Comparison of ENCODE assay signal across 1 cellular context in the genomic region with DNA sequence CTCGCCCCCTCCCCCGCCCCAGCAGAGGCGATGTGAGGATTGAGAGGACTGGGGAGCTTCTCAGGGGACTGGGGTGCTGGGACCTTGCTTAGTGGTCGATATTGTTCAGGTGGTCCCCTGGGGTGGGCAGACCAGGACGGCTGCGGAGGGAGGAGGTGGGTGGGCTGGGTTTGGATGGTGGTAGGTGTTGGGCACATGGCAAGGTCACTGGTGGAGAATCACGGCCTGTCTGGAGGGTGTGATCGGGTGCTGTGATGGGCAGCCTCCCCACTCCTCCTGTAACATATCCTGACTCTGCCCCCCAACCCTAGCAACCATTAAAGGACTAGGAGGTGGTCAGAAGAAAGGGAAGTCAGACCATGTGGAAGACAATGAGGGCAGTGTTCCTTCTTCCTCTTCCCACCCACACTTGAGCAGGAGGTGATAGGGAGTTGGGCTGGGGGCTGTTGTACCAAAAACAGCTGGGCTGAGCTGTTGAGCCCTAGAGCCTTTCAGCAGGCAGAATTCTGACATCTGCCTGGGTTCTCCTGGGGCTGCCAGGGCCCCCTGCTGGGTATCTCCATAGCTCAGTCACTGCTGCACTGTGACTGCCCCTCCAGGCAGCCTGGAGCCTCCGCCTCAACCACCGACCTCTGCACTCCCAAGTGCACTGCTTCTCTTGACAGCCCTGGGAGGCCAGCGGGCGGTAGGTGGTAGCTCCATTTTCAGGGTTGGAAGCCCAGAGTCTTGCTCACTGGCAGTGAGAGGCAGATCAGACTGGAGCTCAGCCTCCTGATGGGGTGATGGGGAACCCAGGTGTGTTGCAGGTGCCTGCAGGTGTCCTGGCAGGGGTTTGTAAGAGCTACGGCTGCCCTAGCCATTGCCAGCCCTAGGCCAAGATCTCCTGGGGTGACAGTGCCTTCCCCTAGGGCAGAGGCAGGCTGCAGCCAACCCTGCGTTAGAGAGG.
TF ChIP-seq lines count a peak whose summit lies in the region.

No MANE protein-coding gene starts in this region.

TF ChIP-seq in HCT116, 20 proteins besides CTCF, POLR2A, EP300 and RAD21 (continued from another document):
- TF ChIP-seq REST (IDR thresholded peaks at IDR 0.05; ENCODE audit: low read depth) (no peak), POLR2AphosphoS5 (IDR thresholded peaks at IDR 0.05; ENCODE audit: low read depth, low read length) (no peak)
